ENCODE assay signal across 8 cellular contexts in genomic region chr12:52033506-52034258, GRCh38. TPM values are rescaled to one million over a fixed set of nuclear protein-coding genes. Genes with fewer than 3 reads are reported as not detected.
DNase-seq lines count a peak whose midpoint lies in the region; ATAC-seq and TF ChIP-seq lines count a peak whose summit lies in the region.

No MANE protein-coding gene starts in this region.

- intact Hi-C loops in activated CD8-positive, alpha-beta T cell treated with anti-CD3 and anti-CD28 coated beads for 36 hours (cut with micrococcal nuclease) = no loop called here
- intact Hi-C loops in left ventricle myocardium inferior (cut with micrococcal nuclease) = no loop called here

- H3K4me1 Mint-ChIP-seq in activated CD8-positive, alpha-beta T cell treated with anti-CD3 and anti-CD28 coated beads for 36 hours (ENCODE audit: low read depth) = peaks cover 47% of the 10 kb centered on the region

- no peak for DNase-seq in H7
- DNase-seq in activated CD8-positive, alpha-beta T cell treated with anti-CD3 and anti-CD28 coated beads for 36 hours = no peak
- no peak for DNase-seq in left ventricle myocardium inferior
- DNase-seq in NCI-H69 (lab: John Stamatoyannopoulos, UW) = no peak
- no peak for DNase-seq in DMS114 treated with DMSO at 0.1 percent for 48 hours (lab: John Stamatoyannopoulos, UW; ENCODE audit: unreplicated experiment)
- DNase-seq in COLO829 (ENCODE audit: low spot score) = no peak

- H3K4me1 ChIP-seq in left ventricle myocardium inferior = peaks cover 81% of the 10 kb centered on the region

- H3K4me3 Mint-ChIP-seq in activated CD8-positive, alpha-beta T cell treated with anti-CD3 and anti-CD28 coated beads for 36 hours = peak overlapping the region; percentile 75

- peaks cover 6% of the 10 kb centered on the region for H3K36me3 Mint-ChIP-seq in activated CD8-positive, alpha-beta T cell treated with anti-CD3 and anti-CD28 coated beads for 36 hours (ENCODE audit: low read depth)

- no peak for ATAC-seq in activated CD8-positive, alpha-beta T cell treated with anti-CD3 and anti-CD28 coated beads for 36 hours
- ATAC-seq in GM21367 (IDR thresholded peaks at IDR 0.05; ENCODE audit: unreplicated experiment) = no peak

- H3K9me3 Mint-ChIP-seq in activated CD8-positive, alpha-beta T cell treated with anti-CD3 and anti-CD28 coated beads for 36 hours = no peaks in the 10 kb centered on the region

- POLR2A ChIA-PET in activated CD8-positive, alpha-beta T cell treated with anti-CD3 and anti-CD28 coated beads for 36 hours (lab: Charles Lee) = interaction anchor here (1.1 to 4.2 kb wide), 8 partner anchors 8 to 62 kb away, joined by 3 to 26 read pairs (median 6); partner anchors contain the start of genes ATG101 and NR4A1

- CTCF ChIA-PET in activated CD8-positive, alpha-beta T cell treated with anti-CD3 and anti-CD28 coated beads for 36 hours (lab: Charles Lee) = interaction anchor here (1.0 to 19.6 kb wide), 7 partner anchors 8 to 87 kb away, joined by 3 to 602 read pairs (median 310); partner anchors contain the start of genes ATG101, NR4A1 and SMIM41

- no peak for TF ChIP-seq CTCF in activated CD8-positive, alpha-beta T cell treated with anti-CD3 and anti-CD28 coated beads for 36 hours (IDR thresholded peaks at IDR 0.05)
- no peak for TF ChIP-seq CTCF in left ventricle myocardium inferior (IDR thresholded peaks at IDR 0.05; ENCODE audit: borderline replicate concordance)

- peak overlapping the region; percentile 93 for H3K27ac ChIP-seq in left ventricle myocardium inferior (replicated peaks)
- peak overlapping the region in 19 of 21 experiments; percentile 15 to 97 (median 81) for H3K27ac ChIP-seq in skin epidermis

- no peaks in the 10 kb centered on the region for H3K36me3 ChIP-seq in H7 (replicated peaks; ENCODE audit: control insufficient read depth, insufficient read depth, low read length)
- H3K36me3 ChIP-seq in left ventricle myocardium inferior = no peaks in the 10 kb centered on the region

- no peaks in the 10 kb centered on the region for H3K27me3 Mint-ChIP-seq in activated CD8-positive, alpha-beta T cell treated with anti-CD3 and anti-CD28 coated beads for 36 hours

- H3K27me3 ChIP-seq in H7 (ENCODE audit: control insufficient read depth, insufficient read depth, low read length) = peaks cover 35% of the 10 kb centered on the region
- no peaks in the 10 kb centered on the region for H3K27me3 ChIP-seq in left ventricle myocardium inferior (ENCODE audit: low read depth)

- H3K4me3 ChIP-seq in H7 (ENCODE audit: insufficient read depth, low read depth, low read length) (peak overlapping the region; percentile 42), left ventricle myocardium inferior (peak overlapping the region; percentile 54), skin epidermis (peak overlapping the region in 5 of 7 experiments; percentile 20 to 43 (median 27))

- no peaks in the 10 kb centered on the region for H3K9me3 ChIP-seq in left ventricle myocardium inferior (replicated peaks)

- peak overlapping the region; percentile 88 for H3K27ac Mint-ChIP-seq in activated CD8-positive, alpha-beta T cell treated with anti-CD3 and anti-CD28 coated beads for 36 hours

RNA-seq across cellular contexts. Expression of gene NR4A1, which starts 17.6 kb away (rescaled TPM):
- 11.8 and 29.6 TPM in 2 replicates for total RNA-seq in H7 (2014; rRNA removed; shearing (Covaris generic))
- total RNA-seq in activated CD8-positive, alpha-beta T cell treated with anti-CD3 and anti-CD28 coated beads for 36 hours = 100 to 1,000 TPM; 120 to 128 TPM
- 55.5 TPM for total RNA-seq in left ventricle myocardium inferior

RNA-seq across cellular contexts. Expression of gene TAMALIN, which starts 26.9 kb away (rescaled TPM):
- 2.2 and 3.6 TPM in 2 replicates for total RNA-seq in H7 (2014; rRNA removed; shearing (Covaris generic))
- total RNA-seq in activated CD8-positive, alpha-beta T cell treated with anti-CD3 and anti-CD28 coated beads for 36 hours = 10 to 100 TPM; 26.0 to 26.4 TPM
- total RNA-seq in left ventricle myocardium inferior = 20.0 TPM

RNA-seq across cellular contexts. Expression of gene ATG101, which starts 36.1 kb away (rescaled TPM):
- total RNA-seq in H7 (2014; rRNA removed; shearing (Covaris generic)) = 67.3 and 75.7 TPM in 2 replicates
- 10 to 100 TPM; 25.6 to 28.4 TPM for total RNA-seq in activated CD8-positive, alpha-beta T cell treated with anti-CD3 and anti-CD28 coated beads for 36 hours
- total RNA-seq in left ventricle myocardium inferior = 23.8 TPM

RNA-seq across cellular contexts. Expression of gene SMIM41, which starts 45.8 kb away (rescaled TPM):
- not detected in 2 replicates for total RNA-seq in H7 (2014; rRNA removed; shearing (Covaris generic))
- not detected for total RNA-seq in activated CD8-positive, alpha-beta T cell treated with anti-CD3 and anti-CD28 coated beads for 36 hours
- 0.30 TPM for total RNA-seq in left ventricle myocardium inferior
